Comparison of ENCODE assay signal across 3 cellular contexts in the genomic region with DNA sequence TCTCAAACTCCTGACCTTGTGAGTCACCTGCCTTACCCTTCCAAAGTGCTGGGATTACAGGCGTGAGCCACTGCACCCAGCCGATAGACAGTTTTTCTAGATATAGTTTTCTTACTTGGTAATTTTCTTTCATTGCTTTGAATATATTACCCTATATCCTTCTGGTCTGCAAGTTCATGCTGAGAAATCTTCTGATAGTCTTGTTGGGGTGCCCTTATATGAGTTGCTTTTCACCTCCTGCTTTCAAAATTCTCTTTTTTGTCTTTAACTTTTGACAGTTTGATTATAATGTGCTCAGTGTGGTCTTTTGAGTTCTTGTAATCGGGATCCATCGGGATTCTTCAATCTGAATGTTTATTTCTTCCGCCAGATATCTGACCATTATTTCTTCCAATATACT.
"Had no signal": no experiment of that assay in that cellular context is flagged by ENCODE, and none has a peak within 500 bp of the region (broad histone marks: within the 10 kb centered on the region; RNA-seq: fewer than 3 reads in every experiment).

No MANE protein-coding gene starts in this region.

- ATAC-seq: GM12878 had no signal

- H3K4me3 ChIP-seq: GM12878 had no signal

- DNase-seq: GDM1, GF-D8 had no signal
